ENCODE assay signal across 26 cellular contexts in genomic region chr4:88531549-88531948, GRCh38. TPM values are rescaled to one million over a fixed set of nuclear protein-coding genes. Genes with fewer than 3 reads are reported as not detected.
DNase-seq lines count a peak whose midpoint lies in the region; ATAC-seq and TF ChIP-seq lines count a peak whose summit lies in the region.
"Had no signal": no experiment of that assay in that cellular context is flagged by ENCODE, and none has a peak within 500 bp of the region (broad histone marks: within the 10 kb centered on the region; RNA-seq: fewer than 3 reads in every experiment).

No MANE protein-coding gene starts in this region.

- peak overlapping the region; percentile 90 for H3K27ac Mint-ChIP-seq in HFFc6
- H3K27ac Mint-ChIP-seq: activated CD4-positive, alpha-beta T cell treated with anti-CD3 and anti-CD28 coated beads, Interleukin-2, amount 10 ng/mL, durations not matched to agents 24 days and 14 days had no signal

- no peak for DNase-seq in HFFc6
- DNase-seq in RKO (ENCODE audit: low spot score), result peak; percentile 86
- DNase-seq in fibroblast of lung (ENCODE audit: low read depth in 2 of 2), result peak in 1 of 2 donors; percentile 8
- no peak for DNase-seq in smooth muscle cell (lab: John Stamatoyannopoulos, UW; ENCODE audit: unreplicated experiment)
- no peak for DNase-seq in NCI-H1436 (lab: John Stamatoyannopoulos, UW)
- no peak for DNase-seq in amygdala (lab: John Stamatoyannopoulos, UW)
- DNase-seq: activated CD4-positive, alpha-beta T cell treated with anti-CD3 and anti-CD28 coated beads, Interleukin-2, amount 10 ng/mL, durations not matched to agents 24 days and 14 days; activated naive CD4-positive, alpha-beta T cell treated with anti-CD3 and anti-CD28 coated beads, Interleukin-2, amount 50 U/mL, for 16 hours; AML-193; central memory CD4-positive, alpha-beta T cell; dermis blood vessel endothelial cell; GOT3; heart right ventricle; Karpas-422; mucosa of descending colon; NCI-H187 treated with DMSO at 0.1 percent for 48 hours; NCI-H2227 treated with DMSO at 0.1 percent for 48 hours; NCI-H82; OCI-M1; SHP77 treated with DMSO at 0.1 percent for 48 hours; stimulated activated naive CD4-positive, alpha-beta T cell treated with Interleukin-2 at 50 U/mL for 16 hours; T-helper 1 cell had no signal

- no peak for TF ChIP-seq CTCF in HFFc6 (IDR thresholded peaks at IDR 0.05)
- no peak for TF ChIP-seq CTCF in fibroblast of lung (conservative IDR thresholded peaks at IDR 0.05 in 1 of 2, IDR thresholded peaks at IDR 0.05 in 1 of 2; ENCODE audit: low read depth in 1 of 2, low read length in 2 of 2)
- no peak for TF ChIP-seq CTCF in smooth muscle cell (IDR thresholded peaks at IDR 0.05; ENCODE audit: borderline replicate concordance, insufficient read depth, poor library complexity, severe bottlenecking)

- no peaks in the 10 kb centered on the region for H3K9me3 ChIP-seq in fibroblast of lung (ENCODE audit: control insufficient read depth, insufficient read depth, low read depth, low read length)
- H3K9me3 ChIP-seq in smooth muscle cell (replicated peaks; ENCODE audit: low read depth), result no peaks in the 10 kb centered on the region
- H3K9me3 ChIP-seq: heart right ventricle, mucosa of descending colon, prostate gland, thoracic aorta had no signal

- H3K9ac ChIP-seq in fibroblast of lung (ENCODE audit: insufficient read depth, low read length) (no peak overlapping the region), smooth muscle cell (ENCODE audit: low read depth) (no peak overlapping the region)

- H3K27me3 Mint-ChIP-seq in HFFc6 (ENCODE audit: insufficient read depth), result no peaks in the 10 kb centered on the region; the same call in 1 of the 2 replicates
- H3K27me3 Mint-ChIP-seq: activated CD4-positive, alpha-beta T cell treated with anti-CD3 and anti-CD28 coated beads, Interleukin-2, amount 10 ng/mL, durations not matched to agents 24 days and 14 days had no signal

- peak overlapping the region; percentile 83 for H3K4me3 Mint-ChIP-seq in HFFc6
- H3K4me3 Mint-ChIP-seq: activated CD4-positive, alpha-beta T cell treated with anti-CD3 and anti-CD28 coated beads, Interleukin-2, amount 10 ng/mL, durations not matched to agents 24 days and 14 days had no signal

- H3K4me1 ChIP-seq in fibroblast of lung (ENCODE audit: control insufficient read depth, extremely low read depth, insufficient read depth, low read length) (peaks cover 12% of the 10 kb centered on the region), smooth muscle cell (ENCODE audit: low read depth) (no peaks in the 10 kb centered on the region)
- H3K4me1 ChIP-seq: prostate gland had no signal

- 45% methylated on average over 3 of the region's 3 CpGs for WGBS in smooth muscle cell (ENCODE audit: low lambda C conversion rate)

- H3K4me2 ChIP-seq in fibroblast of lung (ENCODE audit: extremely low read depth, insufficient read depth, low read length), result peak overlapping the region; percentile 18
- H3K4me2 ChIP-seq in smooth muscle cell, result no peak overlapping the region

- H2AFZ ChIP-seq in fibroblast of lung (ENCODE audit: low read length) (peak overlapping the region; percentile 65), smooth muscle cell (ENCODE audit: low read depth) (peak overlapping the region; percentile 53)

- H3K36me3 ChIP-seq in fibroblast of lung (ENCODE audit: control insufficient read depth, insufficient read depth, low read length) (no peaks in the 10 kb centered on the region), smooth muscle cell (ENCODE audit: low read depth) (no peaks in the 10 kb centered on the region)
- H3K36me3 ChIP-seq: heart right ventricle, prostate gland, thoracic aorta had no signal

- H3K9me3 Mint-ChIP-seq in HFFc6, result no peaks in the 10 kb centered on the region
- H3K9me3 Mint-ChIP-seq: activated CD4-positive, alpha-beta T cell treated with anti-CD3 and anti-CD28 coated beads, Interleukin-2, amount 10 ng/mL, durations not matched to agents 24 days and 14 days had no signal

- H3K27ac ChIP-seq in fibroblast of lung (ENCODE audit: insufficient read depth, low read length) (no peak overlapping the region), smooth muscle cell (ENCODE audit: low read depth) (no peak overlapping the region)
- H3K27ac ChIP-seq: heart right ventricle, prostate gland, skin epidermis, thoracic aorta had no signal

- H3K4me1 Mint-ChIP-seq in HFFc6 (ENCODE audit: low read depth), result peaks cover 84% of the 10 kb centered on the region

- H3K27me3 ChIP-seq in fibroblast of lung (ENCODE audit: control insufficient read depth, insufficient read depth, low read length) (no peaks in the 10 kb centered on the region), smooth muscle cell (ENCODE audit: low read depth) (no peaks in the 10 kb centered on the region)
- H3K27me3 ChIP-seq: heart right ventricle had no signal

- H3K79me2 ChIP-seq in fibroblast of lung (ENCODE audit: control insufficient read depth, insufficient read depth, low read length) (peaks cover 3% of the 10 kb centered on the region), smooth muscle cell (ENCODE audit: low read depth) (no peaks in the 10 kb centered on the region)

- H4K20me1 ChIP-seq in fibroblast of lung (ENCODE audit: control insufficient read depth, extremely low read depth, insufficient read depth, low read length) (no peaks in the 10 kb centered on the region), smooth muscle cell (ENCODE audit: low read depth) (no peaks in the 10 kb centered on the region)

- no peak overlapping the region for H3K4me3 ChIP-seq in fibroblast of lung (replicated peaks in 1 of 4; ENCODE audit: control extremely low read depth in 1 of 4, insufficient read depth in 1 of 4, low read depth in 3 of 4, low read length in 4 of 4)
- H3K4me3 ChIP-seq in smooth muscle cell, result no peak overlapping the region
- H3K4me3 ChIP-seq: heart right ventricle, mucosa of descending colon, prostate gland, skin epidermis, thoracic aorta had no signal

- H3K36me3 Mint-ChIP-seq in HFFc6 (ENCODE audit: low read depth), result no peaks in the 10 kb centered on the region

- no peaks in the 10 kb centered on the region for H3F3A ChIP-seq in smooth muscle cell (ENCODE audit: low read depth)

- ATAC-seq in HG02759 (IDR thresholded peaks at IDR 0.05; ENCODE audit: unreplicated experiment), result no peak
- ATAC-seq: heart right ventricle, mucosa of descending colon had no signal

RNA-seq across cellular contexts. Expression of gene PYURF, which starts 8.0 kb away (rescaled TPM):
- 10 to 100 TPM; 70.4 to 78.6 (median 73.5) TPM for total RNA-seq in HFFc6 (2021; fragmentation: NEBNext Ultra II Directional; extraction: Animal tissue kit (Norgen Biotek cat#: 25700))
- 98.1 and 102 TPM in 2 replicates for total RNA-seq in fibroblast of lung
- 82.2 and 91.3 TPM in 2 replicates for polyA plus RNA-seq in fibroblast of lung
- polyA plus RNA-seq in fibroblast of lung (2012), result 86.4 and 90.3 TPM in 2 replicates
- 7.7 and 7.9 TPM in 2 replicates for polyA minus RNA-seq in fibroblast of lung (ENCODE audit: low replicate concordance)
- 92.1 and 105 TPM in 2 replicates for total RNA-seq in smooth muscle cell
- 86.6 and 87.7 TPM in 2 replicates for polyA plus RNA-seq in smooth muscle cell
